ENCODE assay signal across 8 cellular contexts in genomic region chr14:99415496-99416281, GRCh38.
A peak's percentile ranks its signal among the peaks of the same experiment; 100 is the strongest.
DNase-seq lines count a peak whose midpoint lies in the region; ATAC-seq and TF ChIP-seq lines count a peak whose summit lies in the region.

No MANE protein-coding gene starts in this region.

- no peaks in the 10 kb centered on the region for H3K9me3 Mint-ChIP-seq in WTC11
- no peaks in the 10 kb centered on the region for H3K9me3 Mint-ChIP-seq in stimulated activated effector memory CD8-positive, alpha-beta T cell treated with anti-CD3 and anti-CD28 coated beads, Interleukin-12 subunit alpha, Interleukin-12 subunit beta, amount 100 ng/mL, for 72 hours

- H3K4me3 Mint-ChIP-seq in WTC11, result peak overlapping the region; percentile 8
- no peak overlapping the region for H3K4me3 Mint-ChIP-seq in stimulated activated effector memory CD8-positive, alpha-beta T cell treated with anti-CD3 and anti-CD28 coated beads, Interleukin-12 subunit alpha, Interleukin-12 subunit beta, amount 100 ng/mL, for 72 hours

- peaks cover 61% of the 10 kb centered on the region for H3K4me1 Mint-ChIP-seq in WTC11
- H3K4me1 Mint-ChIP-seq in stimulated activated effector memory CD8-positive, alpha-beta T cell treated with anti-CD3 and anti-CD28 coated beads, Interleukin-12 subunit alpha, Interleukin-12 subunit beta, amount 100 ng/mL, for 72 hours, result peaks cover 33% of the 10 kb centered on the region

- peak overlapping the region; percentile 16 for H3K27ac Mint-ChIP-seq in WTC11
- no peak overlapping the region for H3K27ac Mint-ChIP-seq in stimulated activated effector memory CD8-positive, alpha-beta T cell treated with anti-CD3 and anti-CD28 coated beads, Interleukin-12 subunit alpha, Interleukin-12 subunit beta, amount 100 ng/mL, for 72 hours

- peak; percentile 62 for DNase-seq in COLO668 (lab: John Stamatoyannopoulos, UW; ENCODE audit: unreplicated experiment)
- DNase-seq in NCI-H345 (lab: John Stamatoyannopoulos, UW), result peak; percentile 82
- DNase-seq in WTC11 (ENCODE audit: low spot score), result peak; percentile 52
- DNase-seq in dermis microvascular lymphatic vessel endothelial cell (ENCODE audit: low read depth in 2 of 2), result peak; percentile 78 to 84
- DNase-seq in medulla oblongata (ENCODE audit: extremely low spot score), result peak; percentile 96
- peak; percentile 53 to 74 for DNase-seq in stimulated activated effector memory CD8-positive, alpha-beta T cell treated with anti-CD3 and anti-CD28 coated beads, Interleukin-12 subunit alpha, Interleukin-12 subunit beta, amount 100 ng/mL, for 72 hours (ENCODE audit: low spot score in 2 of 2)

- POLR2A ChIA-PET in WTC11 (lab: Charles Lee), result interaction anchor here (0.9 to 1.8 kb wide), 3 partner anchors 23 to 65 kb away, joined by 3 to 4 read pairs (median 3); partner anchors contain the start of genes CCNK and SETD3

- H3K27me3 Mint-ChIP-seq in WTC11 (ENCODE audit: low read depth), result no peaks in the 10 kb centered on the region

- ATAC-seq in GM19351 (IDR thresholded peaks at IDR 0.05; ENCODE audit: unreplicated experiment), result peak; percentile 97
- ATAC-seq in HG03439 (IDR thresholded peaks at IDR 0.05; ENCODE audit: unreplicated experiment), result peak; percentile 87
- peak; percentile 35 for ATAC-seq in WTC11
- ATAC-seq in stimulated activated effector memory CD8-positive, alpha-beta T cell treated with anti-CD3 and anti-CD28 coated beads, Interleukin-12 subunit alpha, Interleukin-12 subunit beta, amount 100 ng/mL, for 72 hours, result peak; percentile 97

- no peaks in the 10 kb centered on the region for H3K36me3 Mint-ChIP-seq in WTC11
- peaks cover 40% of the 10 kb centered on the region for H3K36me3 Mint-ChIP-seq in stimulated activated effector memory CD8-positive, alpha-beta T cell treated with anti-CD3 and anti-CD28 coated beads, Interleukin-12 subunit alpha, Interleukin-12 subunit beta, amount 100 ng/mL, for 72 hours

- CTCF ChIA-PET in WTC11 (lab: Charles Lee), result interaction anchor here (0.6 to 13.7 kb wide), 24 partner anchors 9 to 466 kb away, joined by 3 to 416 read pairs (median 5); partner anchors contain the start of genes BCL11B, CCNK and SETD3

- peak; percentile 70 for TF ChIP-seq CTCF in WTC11 (IDR thresholded peaks at IDR 0.05)

TF ChIP-seq in WTC11, 78 proteins besides CTCF, POLR2A, EP300 and RAD21:
- TF ChIP-seq ZNF671 (CRISPR knock-in tag; IDR thresholded peaks at IDR 0.05), result no peak
- TF ChIP-seq HMGA2 (CRISPR knock-in tag; IDR thresholded peaks at IDR 0.05), result no peak
- no peak for TF ChIP-seq USF2 (CRISPR knock-in tag; IDR thresholded peaks at IDR 0.05)
- TF ChIP-seq, protein P1, sequence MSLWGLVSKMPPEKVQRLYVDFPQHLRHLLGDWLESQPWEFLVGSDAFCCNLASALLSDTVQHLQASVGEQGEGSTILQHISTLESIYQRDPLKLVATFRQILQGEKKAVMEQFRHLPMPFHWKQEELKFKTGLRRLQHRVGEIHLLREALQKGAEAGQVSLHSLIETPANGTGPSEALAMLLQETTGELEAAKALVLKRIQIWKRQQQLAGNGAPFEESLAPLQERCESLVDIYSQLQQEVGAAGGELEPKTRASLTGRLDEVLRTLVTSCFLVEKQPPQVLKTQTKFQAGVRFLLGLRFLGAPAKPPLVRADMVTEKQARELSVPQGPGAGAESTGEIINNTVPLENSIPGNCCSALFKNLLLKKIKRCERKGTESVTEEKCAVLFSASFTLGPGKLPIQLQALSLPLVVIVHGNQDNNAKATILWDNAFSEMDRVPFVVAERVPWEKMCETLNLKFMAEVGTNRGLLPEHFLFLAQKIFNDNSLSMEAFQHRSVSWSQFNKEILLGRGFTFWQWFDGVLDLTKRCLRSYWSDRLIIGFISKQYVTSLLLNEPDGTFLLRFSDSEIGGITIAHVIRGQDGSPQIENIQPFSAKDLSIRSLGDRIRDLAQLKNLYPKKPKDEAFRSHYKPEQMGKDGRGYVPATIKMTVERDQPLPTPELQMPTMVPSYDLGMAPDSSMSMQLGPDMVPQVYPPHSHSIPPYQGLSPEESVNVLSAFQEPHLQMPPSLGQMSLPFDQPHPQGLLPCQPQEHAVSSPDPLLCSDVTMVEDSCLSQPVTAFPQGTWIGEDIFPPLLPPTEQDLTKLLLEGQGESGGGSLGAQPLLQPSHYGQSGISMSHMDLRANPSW (CRISPR knock-in tag; conservative IDR thresholded peaks at IDR 0.05; ENCODE audit: low read depth), result no peak
- no peak for TF ChIP-seq SMAD4 (CRISPR knock-in tag; IDR thresholded peaks at IDR 0.05)
- TF ChIP-seq, protein P2, sequence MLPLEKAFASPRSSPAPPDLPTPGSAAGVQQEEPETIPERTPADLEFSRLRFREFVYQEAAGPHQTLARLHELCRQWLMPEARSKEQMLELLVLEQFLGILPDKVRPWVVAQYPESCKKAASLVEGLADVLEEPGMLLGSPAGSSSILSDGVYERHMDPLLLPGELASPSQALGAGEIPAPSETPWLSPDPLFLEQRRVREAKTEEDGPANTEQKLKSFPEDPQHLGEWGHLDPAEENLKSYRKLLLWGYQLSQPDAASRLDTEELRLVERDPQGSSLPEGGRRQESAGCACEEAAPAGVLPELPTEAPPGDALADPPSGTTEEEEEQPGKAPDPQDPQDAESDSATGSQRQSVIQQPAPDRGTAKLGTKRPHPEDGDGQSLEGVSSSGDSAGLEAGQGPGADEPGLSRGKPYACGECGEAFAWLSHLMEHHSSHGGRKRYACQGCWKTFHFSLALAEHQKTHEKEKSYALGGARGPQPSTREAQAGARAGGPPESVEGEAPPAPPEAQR (CRISPR knock-in tag; IDR thresholded peaks at IDR 0.05), result no peak
- no peak for TF ChIP-seq RELA (CRISPR knock-in tag; IDR thresholded peaks at IDR 0.05; ENCODE audit: borderline replicate concordance)
- TF ChIP-seq HMGXB4 (CRISPR knock-in tag; IDR thresholded peaks at IDR 0.05), result no peak
- no peak for TF ChIP-seq CBFB (CRISPR knock-in tag; IDR thresholded peaks at IDR 0.05; ENCODE audit: low read depth)
- no peak for TF ChIP-seq EMX1 (CRISPR knock-in tag; IDR thresholded peaks at IDR 0.05)
- TF ChIP-seq ESRRA (CRISPR knock-in tag; IDR thresholded peaks at IDR 0.05; ENCODE audit: borderline replicate concordance), result no peak
- TF ChIP-seq GABPB1 (CRISPR knock-in tag; IDR thresholded peaks at IDR 0.05), result no peak
- no peak for TF ChIP-seq NR3C1 (CRISPR knock-in tag; conservative IDR thresholded peaks at IDR 0.05; ENCODE audit: low read depth)
- no peak for TF ChIP-seq NR2C2 (CRISPR knock-in tag; IDR thresholded peaks at IDR 0.05)
- TF ChIP-seq ZNF317 (CRISPR knock-in tag; IDR thresholded peaks at IDR 0.05; ENCODE audit: borderline replicate concordance, low read depth), result no peak
- TF ChIP-seq ZNF423 (CRISPR knock-in tag; IDR thresholded peaks at IDR 0.05), result no peak
- TF ChIP-seq ZNF396 (CRISPR knock-in tag; IDR thresholded peaks at IDR 0.05; ENCODE audit: borderline replicate concordance), result no peak
- no peak for TF ChIP-seq ZNF281 (CRISPR knock-in tag; IDR thresholded peaks at IDR 0.05)
- TF ChIP-seq NFE2L1 (CRISPR knock-in tag; IDR thresholded peaks at IDR 0.05), result no peak
- TF ChIP-seq ZNF138 (CRISPR knock-in tag; conservative IDR thresholded peaks at IDR 0.05), result no peak

Comparison
In these comparisons a context has a peak if more than half of its experiments do, and no peak if none do; other contexts are left out.
1. Peak in every context shown above with its lines: DNase-seq and ATAC-seq.
2. ATAC-seq: peak in every context shown above with its lines; median percentile 97 in GM19351; 97 in stimulated activated effector memory CD8-positive, alpha-beta T cell treated with anti-CD3 and anti-CD28 coated beads, Interleukin-12 subunit alpha, Interleukin-12 subunit beta, amount 100 ng/mL, for 72 hours; 87 in HG03439; 35 in WTC11.